Comparison of ENCODE assay signal across 17 cellular contexts in the genomic region with DNA sequence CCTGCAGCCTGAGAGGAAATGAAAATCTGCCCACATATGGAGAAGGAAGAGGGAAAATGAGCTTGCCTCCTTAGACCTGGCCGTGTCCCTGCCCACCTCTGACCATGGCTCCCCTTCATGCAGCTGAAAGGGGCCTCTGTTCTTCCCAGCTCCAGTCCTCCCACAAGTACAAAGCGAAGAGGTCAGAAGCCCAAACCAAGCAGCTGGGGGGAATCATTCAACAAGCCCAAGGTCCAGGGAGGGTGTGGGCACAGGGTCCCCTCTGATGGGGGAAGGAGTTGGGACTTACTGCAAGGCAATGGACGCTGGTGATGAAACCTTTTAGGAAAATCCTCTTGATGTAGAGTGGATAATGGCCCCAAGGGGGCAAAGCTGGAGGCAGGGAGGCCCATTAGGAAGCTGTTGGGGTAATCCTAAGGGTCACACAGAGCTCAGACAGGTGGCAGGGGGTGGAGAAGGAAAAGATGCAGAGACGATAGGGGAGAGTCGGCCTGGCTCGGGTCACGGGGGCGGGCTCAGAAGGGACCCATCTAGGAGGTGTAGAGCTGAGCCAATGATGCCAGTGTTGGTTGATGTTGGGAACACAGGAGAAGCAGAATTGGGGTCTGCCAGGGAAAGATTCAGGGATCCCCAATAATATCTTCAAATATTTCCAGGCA. TPM values are rescaled to one million over a fixed set of nuclear protein-coding genes. Genes with fewer than 3 reads are reported as not detected.
"Had no signal": no experiment of that assay in that cellular context is flagged by ENCODE, and none has a peak within 500 bp of the region (broad histone marks: within the 10 kb centered on the region; RNA-seq: fewer than 3 reads in every experiment).

No MANE protein-coding gene starts in this region.

- H3K9me3 ChIP-seq: neutrophil, SJCRH30 had no signal

- H3K9me3 Mint-ChIP-seq: activated CD8-positive, alpha-beta T cell treated with anti-CD3 and anti-CD28 coated beads for 36 hours; activated T-helper 17 cell treated with anti-CD3 and anti-CD28 coated beads, Interleukin-2, amount 50 U/mL, for 72 hours; stimulated activated effector memory CD8-positive, alpha-beta T cell treated with anti-CD3 and anti-CD28 coated beads, Interleukin-12 subunit alpha, Interleukin-12 subunit beta, amount 100 ng/mL, for 72 hours had no signal

- H3K4me1 Mint-ChIP-seq: activated T-helper 17 cell treated with anti-CD3 and anti-CD28 coated beads, Interleukin-2, amount 50 U/mL, for 72 hours had no signal

- H3K27me3 Mint-ChIP-seq: activated CD8-positive, alpha-beta T cell treated with anti-CD3 and anti-CD28 coated beads for 36 hours; activated T-helper 17 cell treated with anti-CD3 and anti-CD28 coated beads, Interleukin-2, amount 50 U/mL, for 72 hours had no signal

- H3K27me3 ChIP-seq: adrenal gland, right atrium auricular region, SJCRH30, tibial nerve had no signal

- H3K27ac ChIP-seq: adrenal gland, epithelial cell of prostate, neutrophil, right atrium auricular region, SJCRH30, tibial nerve had no signal

- H3K4me2 ChIP-seq: smooth muscle cell had no signal

- H3K4me3 Mint-ChIP-seq: activated CD8-positive, alpha-beta T cell treated with anti-CD3 and anti-CD28 coated beads for 36 hours; activated T-helper 17 cell treated with anti-CD3 and anti-CD28 coated beads, Interleukin-2, amount 50 U/mL, for 72 hours; naive B cell; stimulated activated effector memory CD8-positive, alpha-beta T cell treated with anti-CD3 and anti-CD28 coated beads, Interleukin-12 subunit alpha, Interleukin-12 subunit beta, amount 100 ng/mL, for 72 hours had no signal

- H3K36me3 Mint-ChIP-seq: naive B cell; stimulated activated effector memory CD8-positive, alpha-beta T cell treated with anti-CD3 and anti-CD28 coated beads, Interleukin-12 subunit alpha, Interleukin-12 subunit beta, amount 100 ng/mL, for 72 hours had no signal

- H3K4me1 ChIP-seq: adrenal gland, right atrium auricular region, SJCRH30, tibial nerve had no signal

- H3K27ac Mint-ChIP-seq: activated CD8-positive, alpha-beta T cell treated with anti-CD3 and anti-CD28 coated beads for 36 hours; activated T-helper 17 cell treated with anti-CD3 and anti-CD28 coated beads, Interleukin-2, amount 50 U/mL, for 72 hours; stimulated activated effector memory CD8-positive, alpha-beta T cell treated with anti-CD3 and anti-CD28 coated beads, Interleukin-12 subunit alpha, Interleukin-12 subunit beta, amount 100 ng/mL, for 72 hours had no signal

- ATAC-seq: activated CD8-positive, alpha-beta T cell treated with anti-CD3 and anti-CD28 coated beads for 36 hours; activated T-helper 17 cell treated with anti-CD3 and anti-CD28 coated beads, Interleukin-2, amount 50 U/mL, for 72 hours; stimulated activated effector memory CD8-positive, alpha-beta T cell treated with anti-CD3 and anti-CD28 coated beads, Interleukin-12 subunit alpha, Interleukin-12 subunit beta, amount 100 ng/mL, for 72 hours had no signal

- H3K36me3 ChIP-seq: adrenal gland, neutrophil, right atrium auricular region, SJCRH30, tibial nerve had no signal

- H3K4me3 ChIP-seq: adrenal gland, lung, right atrium auricular region, SJCRH30, smooth muscle cell, tibial nerve had no signal

- DNase-seq: activated CD4-positive, alpha-beta T cell treated with anti-CD3 and anti-CD28 coated beads for 4 hours; activated CD8-positive, alpha-beta T cell treated with anti-CD3 and anti-CD28 coated beads for 36 hours; adrenal gland; central memory CD4-positive, alpha-beta T cell; effector memory CD4-positive, alpha-beta T cell; hippocampal formation; naive B cell; SJCRH30; T-helper 9 cell had no signal

RNA-seq across cellular contexts. Expression of gene GRM4, which starts 16.1 kb away (rescaled TPM):
- total RNA-seq: activated T-helper 17 cell treated with anti-CD3 and anti-CD28 coated beads, Interleukin-2, amount 50 U/mL, for 72 hours; adrenal gland; right atrium auricular region; smooth muscle cell; tibial nerve had no signal
- polyA plus RNA-seq: adrenal gland had no signal
